In the genomic region with DNA sequence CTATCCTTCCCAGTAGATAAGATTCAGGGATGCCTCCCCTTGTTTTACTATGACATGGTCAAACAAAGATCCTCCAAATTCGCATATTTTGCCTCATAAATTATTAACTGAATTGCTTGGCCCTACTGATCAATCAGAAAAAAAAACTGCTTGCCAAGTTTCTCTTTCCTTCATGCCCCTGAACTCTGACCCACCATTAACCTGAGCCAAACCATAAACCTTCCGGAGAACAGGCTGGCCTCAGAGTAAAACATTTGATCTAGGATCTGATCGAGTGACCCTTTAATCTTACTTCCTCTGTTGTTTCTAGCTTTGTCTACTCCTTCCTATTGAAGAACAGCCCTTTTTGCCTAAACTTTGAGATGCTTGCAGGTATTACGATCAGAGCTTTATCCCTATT, we compare ENCODE assay signal across 6 cellular contexts.
"Had no signal": no experiment of that assay in that cellular context is flagged by ENCODE, and none has a peak within 500 bp of the region (broad histone marks: within the 10 kb centered on the region; RNA-seq: fewer than 3 reads in every experiment).

No MANE protein-coding gene starts in this region.

- H3K9ac ChIP-seq: GM23248 had no signal

- H3K9me3 Mint-ChIP-seq: HFFc6 had no signal

- H3K27me3 Mint-ChIP-seq: IgD-negative memory B cell had no signal

- H3K36me3 Mint-ChIP-seq: IgD-negative memory B cell had no signal

- DNase-seq: GM23248, GOT3, HFFc6 had no signal

- H3K4me3 Mint-ChIP-seq: HFFc6, IgD-negative memory B cell had no signal

- H3K4me3 ChIP-seq: GM23248, HAP-1 had no signal

- H3K4me1 Mint-ChIP-seq: IgD-negative memory B cell had no signal

- H3K27ac Mint-ChIP-seq: HFFc6, IgD-negative memory B cell had no signal

- ATAC-seq: HCT116 had no signal

- H2AFZ ChIP-seq: GM23248 had no signal

- H3K27ac ChIP-seq: GM23248 had no signal

- H3K36me3 ChIP-seq: HAP-1 had no signal
